In genomic region chr10:27251554-27251953, GRCh38 we compare ENCODE assay signal across 22 cellular contexts.
"Had no signal": no experiment of that assay in that cellular context is flagged by ENCODE, and none has a peak within 500 bp of the region (broad histone marks: within the 10 kb centered on the region; RNA-seq: fewer than 3 reads in every experiment).

No MANE protein-coding gene starts in this region.

- H3K79me2 ChIP-seq: hepatocyte had no signal

- DNase-seq: activated CD4-positive, alpha-beta T cell treated with anti-CD3 and anti-CD28 coated beads for 1 hour; activated CD8-positive, alpha-beta memory T cell treated with anti-CD3 and anti-CD28 coated beads, Interleukin-2, amount 10 ng/mL, durations not matched to agents 7 days and 5 days; activated CD8-positive, alpha-beta T cell treated with anti-CD3 and anti-CD28 coated beads, Interleukin-2, amount 10 ng/mL, durations not matched to agents 7 days and 5 days; activated gamma-delta T cell; activated naive CD4-positive, alpha-beta T cell treated with anti-CD3 and anti-CD28 coated beads, Interleukin-2, amount 50 U/mL, for 16 hours; activated naive CD8-positive, alpha-beta T cell treated with anti-CD3 and anti-CD28 coated beads, Interleukin-2, amount 50 U/mL, for 24 hours; central memory CD4-positive, alpha-beta T cell; left cardiac atrium; left ventricle myocardium superior; mammary epithelial cell; nephron progenitor cell; spleen; stimulated activated naive CD4-positive, alpha-beta T cell; T-helper 2 cell; transverse colon had no signal

- H3K36me3 ChIP-seq: breast epithelium, gastroesophageal sphincter, neutrophil, spleen, suprapubic skin, transverse colon had no signal

- H3K27me3 ChIP-seq: breast epithelium, hepatocyte, spleen, suprapubic skin, transverse colon had no signal

- H3K27me3 Mint-ChIP-seq: activated CD8-positive, alpha-beta memory T cell treated with anti-CD3 and anti-CD28 coated beads, Interleukin-2, amount 10 ng/mL, durations not matched to agents 7 days and 5 days; activated naive CD8-positive, alpha-beta T cell treated with anti-CD3 and anti-CD28 coated beads, Interleukin-2, amount 50 U/mL, for 24 hours had no signal

- H3K9me3 ChIP-seq: breast epithelium, gastroesophageal sphincter, neutrophil, spleen, suprapubic skin, transverse colon had no signal

- FAIRE-seq: endothelial cell of umbilical vein, keratinocyte had no signal

- H3K4me1 ChIP-seq: breast epithelium, gastroesophageal sphincter had no signal

- H3K4me3 ChIP-seq: hepatocyte had no signal

- H3K9me3 Mint-ChIP-seq: activated naive CD8-positive, alpha-beta T cell treated with anti-CD3 and anti-CD28 coated beads, Interleukin-2, amount 50 U/mL, for 24 hours had no signal

- H3K4me3 Mint-ChIP-seq: nephron progenitor cell had no signal

- H3K36me3 Mint-ChIP-seq: activated CD8-positive, alpha-beta memory T cell treated with anti-CD3 and anti-CD28 coated beads, Interleukin-2, amount 10 ng/mL, durations not matched to agents 7 days and 5 days had no signal

- H3K27ac ChIP-seq: hepatocyte, suprapubic skin had no signal

- H3K27ac Mint-ChIP-seq: activated naive CD8-positive, alpha-beta T cell treated with anti-CD3 and anti-CD28 coated beads, Interleukin-2, amount 50 U/mL, for 24 hours; nephron progenitor cell had no signal
